ENCODE assay signal across 9 cellular contexts in genomic region chr20:25867776-25868649, GRCh38.
DNase-seq lines count a peak whose midpoint lies in the region; ATAC-seq and TF ChIP-seq lines count a peak whose summit lies in the region.
"Had no signal": no experiment of that assay in that cellular context is flagged by ENCODE, and none has a peak within 500 bp of the region (broad histone marks: within the 10 kb centered on the region; RNA-seq: fewer than 3 reads in every experiment).

No MANE protein-coding gene starts in this region.

- H3K27ac ChIP-seq in ACC112 (ENCODE audit: low read depth, low read length) (no peak overlapping the region), esophagus muscularis mucosa (replicated peaks in 1 of 4) (no peak overlapping the region), muscle layer of colon (ENCODE audit: low read depth, low read length) (no peak overlapping the region)
- H3K27ac ChIP-seq: neutrophil had no signal

- H3K27me3 ChIP-seq in ACC112 (ENCODE audit: insufficient read depth, low read length) (no peaks in the 10 kb centered on the region), esophagus muscularis mucosa (no peaks in the 10 kb centered on the region), muscle layer of colon (ENCODE audit: control insufficient read depth in 1 of 2, insufficient read depth in 2 of 2, low read length in 2 of 2) (no peaks in the 10 kb centered on the region)

- H3K79me2 ChIP-seq in ACC112 (ENCODE audit: control insufficient read depth, insufficient read depth, low read length, unreplicated experiment): no peaks in the 10 kb centered on the region

- H3K27ac Mint-ChIP-seq in stimulated activated memory B cell treated with anti-CD40 and anti-IgM and Interleukin-4, amounts not matched to agents 10 μg/mL and 1 μg/mL and 100 μg/mL, for 72 hours: no peak overlapping the region

- TF ChIP-seq CTCF in esophagus muscularis mucosa (IDR thresholded peaks at IDR 0.05): no peak

- TF ChIP-seq EP300 in esophagus muscularis mucosa (IDR thresholded peaks at IDR 0.05): no peak

- peak; percentile 91 for DNase-seq in NCI-H2227 (lab: John Stamatoyannopoulos, UW; ENCODE audit: unreplicated experiment)
- DNase-seq in activated T-cell treated with anti-CD3 and anti-CD28 coated beads for 48 hours (ENCODE audit: low read depth): peak; percentile 73
- DNase-seq in esophagus muscularis mucosa (ENCODE audit: extremely low spot score): no peak

- H3K9me3 ChIP-seq in esophagus muscularis mucosa: no peaks in the 10 kb centered on the region
- H3K9me3 ChIP-seq in muscle layer of colon (ENCODE audit: low read length): no peaks in the 10 kb centered on the region
- H3K9me3 ChIP-seq: neutrophil had no signal

- ATAC-seq in GM21360 (IDR thresholded peaks at IDR 0.05; ENCODE audit: unreplicated experiment) (peak; percentile 76), GM21515 (IDR thresholded peaks at IDR 0.05; ENCODE audit: unreplicated experiment) (no peak)
- ATAC-seq in stimulated activated memory B cell treated with anti-CD40 and anti-IgM and Interleukin-4, amounts not matched to agents 10 μg/mL and 1 μg/mL and 100 μg/mL, for 72 hours: peak; percentile 54

- intact Hi-C loops in esophagus muscularis mucosa (cut with DNase I): no loop called here

- peak overlapping the region; percentile 72 for H3K4me3 ChIP-seq in ACC112 (ENCODE audit: low read depth, low read length)
- peak overlapping the region; percentile 53 to 64 (median 56) for H3K4me3 ChIP-seq in esophagus muscularis mucosa
- H3K4me3 ChIP-seq in muscle layer of colon (ENCODE audit: low read depth in 1 of 2, low read length in 2 of 2): peak overlapping the region; percentile 60 to 72

- WGBS in esophagus muscularis mucosa: 12% methylated on average over 23 of the region's 46 CpGs

- H3K4me1 ChIP-seq in ACC112 (ENCODE audit: control insufficient read depth, insufficient read depth, low read length, unreplicated experiment) (no peaks in the 10 kb centered on the region), esophagus muscularis mucosa (peaks cover 25 to 46% (median 43%) of the 10 kb centered on the region in 4 donors), muscle layer of colon (ENCODE audit: insufficient read depth, low read length) (peaks cover 7% of the 10 kb centered on the region)

- H3K9ac ChIP-seq in muscle layer of colon (ENCODE audit: low read length): no peak overlapping the region

- H3K4me1 Mint-ChIP-seq in stimulated activated memory B cell treated with anti-CD40 and anti-IgM and Interleukin-4, amounts not matched to agents 10 μg/mL and 1 μg/mL and 100 μg/mL, for 72 hours: peaks cover 34% of the 10 kb centered on the region

- H3K36me3 Mint-ChIP-seq in stimulated activated memory B cell treated with anti-CD40 and anti-IgM and Interleukin-4, amounts not matched to agents 10 μg/mL and 1 μg/mL and 100 μg/mL, for 72 hours: no peaks in the 10 kb centered on the region

- H3K9me3 Mint-ChIP-seq in stimulated activated memory B cell treated with anti-CD40 and anti-IgM and Interleukin-4, amounts not matched to agents 10 μg/mL and 1 μg/mL and 100 μg/mL, for 72 hours: peaks cover 3% of the 10 kb centered on the region

- H3K4me3 Mint-ChIP-seq in stimulated activated memory B cell treated with anti-CD40 and anti-IgM and Interleukin-4, amounts not matched to agents 10 μg/mL and 1 μg/mL and 100 μg/mL, for 72 hours: no peak overlapping the region

- H2AFZ ChIP-seq in ACC112 (ENCODE audit: low read length, unreplicated experiment): peak overlapping the region; percentile 27

- no peaks in the 10 kb centered on the region for H3K36me3 ChIP-seq in ACC112 (ENCODE audit: insufficient read depth, low read length)
- no peaks in the 10 kb centered on the region for H3K36me3 ChIP-seq in esophagus muscularis mucosa
- H3K36me3 ChIP-seq in muscle layer of colon (ENCODE audit: insufficient read depth, low read length): no peaks in the 10 kb centered on the region
- H3K36me3 ChIP-seq: neutrophil had no signal

- no peak for TF ChIP-seq POLR2A in esophagus muscularis mucosa (IDR thresholded peaks at IDR 0.05; ENCODE audit: low read depth)

- H3K27me3 Mint-ChIP-seq in stimulated activated memory B cell treated with anti-CD40 and anti-IgM and Interleukin-4, amounts not matched to agents 10 μg/mL and 1 μg/mL and 100 μg/mL, for 72 hours: peaks cover 49% of the 10 kb centered on the region
